Comparison of ENCODE assay signal across 1 cellular context in genomic region chr2:219642465-219643083, GRCh38.
A peak's percentile ranks its signal among the peaks of the same experiment; 100 is the strongest.
TF ChIP-seq lines count a peak whose summit lies in the region.

No MANE protein-coding gene starts in this region.

TF ChIP-seq in HepG2, 621 proteins besides CTCF, POLR2A, EP300 and RAD21 (continued from another document and continues in another):
- TF ChIP-seq USF2 (IDR thresholded peaks at IDR 0.05; ENCODE audit: low read depth, low read length) = no peak
- no peak for TF ChIP-seq USF2 (CRISPR knock-in tag; IDR thresholded peaks at IDR 0.05; ENCODE audit: borderline replicate concordance)
- no peak for TF ChIP-seq SCMH1 (CRISPR knock-in tag; IDR thresholded peaks at IDR 0.05; ENCODE audit: borderline replicate concordance)
- TF ChIP-seq ZNF446 (CRISPR knock-in tag; IDR thresholded peaks at IDR 0.05) = no peak; the same call in 1 of the 2 replicates
- peak; percentile 77; the same call in 1 of the 2 replicates for TF ChIP-seq HMGXB3 (CRISPR knock-in tag; IDR thresholded peaks at IDR 0.05; ENCODE audit: borderline replicate concordance)
- TF ChIP-seq ZNF256 (CRISPR knock-in tag; conservative IDR thresholded peaks at IDR 0.05) = no peak; the same call in 1 of the 2 replicates
- no peak for TF ChIP-seq ZNF776 (CRISPR knock-in tag; IDR thresholded peaks at IDR 0.05)
- TF ChIP-seq MLX (CRISPR knock-in tag; IDR thresholded peaks at IDR 0.05) = 0 out of 2 replicates have a peak, but pooled peaks have one; percentile 43
- TF ChIP-seq ZNF12 (CRISPR knock-in tag; IDR thresholded peaks at IDR 0.05) = peak; percentile 69; the same call in 1 of the 2 replicates
- TF ChIP-seq MBNL3 (CRISPR knock-in tag; conservative IDR thresholded peaks at IDR 0.05) = no peak
- no peak; the same call in 1 of the 2 replicates for TF ChIP-seq ZNF572 (CRISPR knock-in tag; IDR thresholded peaks at IDR 0.05)
- TF ChIP-seq ZNF790 (CRISPR knock-in tag; IDR thresholded peaks at IDR 0.05; ENCODE audit: borderline replicate concordance) = no peak
- no peak for TF ChIP-seq PAWR (CRISPR knock-in tag; IDR thresholded peaks at IDR 0.05; ENCODE audit: borderline replicate concordance)
- TF ChIP-seq ZNF713 (CRISPR knock-in tag; IDR thresholded peaks at IDR 0.05) = no peak
- TF ChIP-seq CSRNP1 (CRISPR knock-in tag; IDR thresholded peaks at IDR 0.05) = peak; percentile 83
- TF ChIP-seq ATAD3A (CRISPR knock-in tag; IDR thresholded peaks at IDR 0.05) = no peak
- TF ChIP-seq MTF2 (CRISPR knock-in tag; IDR thresholded peaks at IDR 0.05; ENCODE audit: borderline replicate concordance) = peak; percentile 99; the same call in 1 of the 2 replicates
- TF ChIP-seq CAMTA2 (CRISPR knock-in tag; IDR thresholded peaks at IDR 0.05; ENCODE audit: borderline replicate concordance) = no peak
- 0 out of 2 replicates have a peak, but pooled peaks have one; percentile 51 for TF ChIP-seq ZNF414 (CRISPR knock-in tag; IDR thresholded peaks at IDR 0.05)
- TF ChIP-seq SRF (IDR thresholded peaks at IDR 0.05; ENCODE audit: low read depth, low read length) = peak; percentile 54; the same call in 1 of the 2 replicates
- TF ChIP-seq FOXP1 (IDR thresholded peaks at IDR 0.05) = no peak
- no peak for TF ChIP-seq FOXP1 (CRISPR knock-in tag; IDR thresholded peaks at IDR 0.05)
- TF ChIP-seq ZNF34 (CRISPR knock-in tag; IDR thresholded peaks at IDR 0.05; ENCODE audit: borderline replicate concordance) = no peak
- TF ChIP-seq DR1 (CRISPR knock-in tag; IDR thresholded peaks at IDR 0.05) = no peak
- peak; percentile 83 for TF ChIP-seq GATAD1 (CRISPR knock-in tag; IDR thresholded peaks at IDR 0.05)
- TF ChIP-seq KDM4B (CRISPR knock-in tag; IDR thresholded peaks at IDR 0.05) = peak; percentile 97
- no peak; the same call in 1 of the 2 replicates for TF ChIP-seq ZNF362 (CRISPR knock-in tag; IDR thresholded peaks at IDR 0.05; ENCODE audit: borderline replicate concordance)
- TF ChIP-seq SMAD9 (CRISPR knock-in tag; IDR thresholded peaks at IDR 0.05) = no peak
- no peak for TF ChIP-seq GZF1 (CRISPR knock-in tag; IDR thresholded peaks at IDR 0.05)
- no peak for TF ChIP-seq THYN1 (CRISPR knock-in tag; IDR thresholded peaks at IDR 0.05; ENCODE audit: borderline replicate concordance, low read depth)
- TF ChIP-seq HDAC1 (CRISPR knock-in tag; IDR thresholded peaks at IDR 0.05) = peak; percentile 85
- no peak for TF ChIP-seq HNRNPH1 (optimal IDR thresholded peaks at IDR 0.05; ENCODE audit: low read depth, low read length)
- TF ChIP-seq HNF4G (IDR thresholded peaks at IDR 0.05; ENCODE audit: borderline replicate concordance, low read depth, low read length) = no peak; the same call in 1 of the 2 replicates
- peak; percentile 70; the same call in 1 of the 2 replicates for TF ChIP-seq HNF4G (CRISPR knock-in tag; IDR thresholded peaks at IDR 0.05; ENCODE audit: borderline replicate concordance, low read depth)
- TF ChIP-seq E2F2 (CRISPR knock-in tag; IDR thresholded peaks at IDR 0.05; ENCODE audit: borderline replicate concordance) = no peak
- peak; percentile 97 for TF ChIP-seq ZNF619 (CRISPR knock-in tag; IDR thresholded peaks at IDR 0.05)
- TF ChIP-seq ZBED4 (CRISPR knock-in tag; IDR thresholded peaks at IDR 0.05; ENCODE audit: borderline replicate concordance) = peak; percentile 85
- no peak; the same call in 1 of the 2 replicates for TF ChIP-seq ZSCAN12 (CRISPR knock-in tag; IDR thresholded peaks at IDR 0.05)
- no peak for TF ChIP-seq GMEB2 (CRISPR knock-in tag; IDR thresholded peaks at IDR 0.05; ENCODE audit: low read depth)
- TF ChIP-seq KDM2A (CRISPR knock-in tag; IDR thresholded peaks at IDR 0.05; ENCODE audit: borderline replicate concordance, low read depth) = peak; percentile 99
- peak; percentile 36; the same call in 1 of the 2 replicates for TF ChIP-seq ZNF556 (CRISPR knock-in tag; IDR thresholded peaks at IDR 0.05; ENCODE audit: borderline replicate concordance)
- no peak for TF ChIP-seq NPAS2 (CRISPR knock-in tag; IDR thresholded peaks at IDR 0.05; ENCODE audit: borderline replicate concordance)
- TF ChIP-seq SNAPC5 (CRISPR knock-in tag; IDR thresholded peaks at IDR 0.05; ENCODE audit: borderline replicate concordance) = no peak
- TF ChIP-seq ZFP90 (CRISPR knock-in tag; IDR thresholded peaks at IDR 0.05; ENCODE audit: borderline replicate concordance) = peak; percentile 85
- no peak for TF ChIP-seq MAFK (conservative IDR thresholded peaks at IDR 0.05 in 1 of 2, IDR thresholded peaks at IDR 0.05 in 1 of 2; ENCODE audit: low read length in 2 of 2)
